ENCODE assay signal across 8 cellular contexts in genomic region chr17:27430882-27431491, GRCh38. TPM values are rescaled to one million over a fixed set of nuclear protein-coding genes. Genes with fewer than 3 reads are reported as not detected.
DNase-seq lines count a peak whose midpoint lies in the region; ATAC-seq, FAIRE-seq and TF ChIP-seq lines count a peak whose summit lies in the region.

No MANE protein-coding gene starts in this region.

- CTCF ChIA-PET in HEK293T (lab: Yijun Ruan, JAX): interaction anchor here (1.3 kb wide), 1 partner anchor 9 kb away, joined by 5 read pairs; no protein-coding TSS in a partner anchor

- H3K27ac ChIP-seq in adrenal gland: no peak overlapping the region
- H3K27ac ChIP-seq in Karpas-422 (ENCODE audit: low read length): no peak overlapping the region

- no peaks in the 10 kb centered on the region for H4K20me1 ChIP-seq in Karpas-422 (ENCODE audit: insufficient read depth, low read depth, low read length)

- no peak for ATAC-seq in activated naive CD4-positive, alpha-beta T cell treated with anti-CD3 and anti-CD28 coated beads, Interleukin-2, amount 50 U/mL, for 72 hours

- POLR2A ChIA-PET in HEK293T (lab: Yijun Ruan, JAX): no interaction called here

- TF ChIP-seq CTCF in AG10803 (conservative IDR thresholded peaks at IDR 0.05; ENCODE audit: low read length): peak; percentile 66
- peak; percentile 32 to 76 (median 58) for TF ChIP-seq CTCF in adrenal gland (IDR thresholded peaks at IDR 0.05)

- no peak overlapping the region for H2AFZ ChIP-seq in Karpas-422 (ENCODE audit: low read length)

- no peaks in the 10 kb centered on the region for H3K9me3 ChIP-seq in adrenal gland (replicated peaks in 1 of 3)
- no peaks in the 10 kb centered on the region for H3K9me3 ChIP-seq in Karpas-422 (ENCODE audit: low read length)

- H3K36me3 ChIP-seq in adrenal gland (replicated peaks in 1 of 2) (no peaks in the 10 kb centered on the region), Karpas-422 (ENCODE audit: insufficient read depth, low read length) (no peaks in the 10 kb centered on the region)

- no peak overlapping the region for H3K27ac Mint-ChIP-seq in activated naive CD4-positive, alpha-beta T cell treated with anti-CD3 and anti-CD28 coated beads, Interleukin-2, amount 50 U/mL, for 72 hours

- intact Hi-C loops in adrenal gland (cut with DNase I): loop anchor here in 1 of 2 donors (10.0 kb wide), 1 partner anchor 76 kb away; no protein-coding TSS in a partner anchor

- peak; percentile 77 for FAIRE-seq in urothelium cell line (lab: Jason Lieb, UNC)

- no peaks in the 10 kb centered on the region for H3K36me3 Mint-ChIP-seq in activated naive CD4-positive, alpha-beta T cell treated with anti-CD3 and anti-CD28 coated beads, Interleukin-2, amount 50 U/mL, for 72 hours

- no peaks in the 10 kb centered on the region for H3K79me2 ChIP-seq in Karpas-422 (ENCODE audit: low read length)

- no peaks in the 10 kb centered on the region for H3K9me2 ChIP-seq in Karpas-422 (replicated peaks; ENCODE audit: insufficient read depth, low read length)

- H3K9me3 Mint-ChIP-seq in activated naive CD4-positive, alpha-beta T cell treated with anti-CD3 and anti-CD28 coated beads, Interleukin-2, amount 50 U/mL, for 72 hours: no peaks in the 10 kb centered on the region

- H3K9ac ChIP-seq in Karpas-422 (ENCODE audit: low read length): no peak overlapping the region

- no peaks in the 10 kb centered on the region for H3K4me1 ChIP-seq in adrenal gland (replicated peaks in 1 of 2)
- H3K4me1 ChIP-seq in Karpas-422 (ENCODE audit: low read length): no peaks in the 10 kb centered on the region

- DNase-seq in AG10803 (ENCODE audit: low read depth) (peak; percentile 40), HEK293T (ENCODE audit: extremely low spot score) (peak; percentile 14), adrenal gland (peak; percentile 46 to 75 (median 57)), iPS DF 19.7 (ENCODE audit: low read depth, low spot score) (peak; percentile 9), urothelium cell line (ENCODE audit: low spot score) (peak; percentile 33), Karpas-422 (no peak), NCI-H2029 (lab: John Stamatoyannopoulos, UW) (no peak)
- no peak for DNase-seq in activated naive CD4-positive, alpha-beta T cell treated with anti-CD3 and anti-CD28 coated beads, Interleukin-2, amount 50 U/mL, for 72 hours (ENCODE audit: low spot score in 2 of 2)

- H3K4me3 ChIP-seq in AG10803 (ENCODE audit: low read length) (no peak overlapping the region), adrenal gland (no peak overlapping the region), Karpas-422 (ENCODE audit: low read length) (no peak overlapping the region)

- no peak overlapping the region for H3K4me2 ChIP-seq in Karpas-422 (ENCODE audit: low read depth, low read length, poor library complexity, severe bottlenecking)

- WGBS in adrenal gland, 4 donors: 56 to 74% (median 70%) methylated on average over 7 to 10 of the region's 10 CpGs

- H3K27me3 ChIP-seq in adrenal gland: no peaks in the 10 kb centered on the region
- H3K27me3 ChIP-seq in Karpas-422 (ENCODE audit: low read length): no peaks in the 10 kb centered on the region

- no peak for TF ChIP-seq POLR2A in adrenal gland (IDR thresholded peaks at IDR 0.05)

TF ChIP-seq in HEK293T, 16 proteins besides CTCF, POLR2A, EP300 and RAD21:
- TF ChIP-seq SUZ12 (IDR thresholded peaks at IDR 0.05): no peak
- no peak for TF ChIP-seq TARDBP (IDR thresholded peaks at IDR 0.05)
- no peak for TF ChIP-seq ELF4 (IDR thresholded peaks at IDR 0.05)
- TF ChIP-seq HDGF (IDR thresholded peaks at IDR 0.05; ENCODE audit: borderline replicate concordance): no peak
- no peak for TF ChIP-seq FOXA1 (IDR thresholded peaks at IDR 0.05)
- no peak for TF ChIP-seq L3MBTL2 (conservative IDR thresholded peaks at IDR 0.05)
- TF ChIP-seq FOXK2 (IDR thresholded peaks at IDR 0.05): no peak
- no peak for TF ChIP-seq ZNF384 (IDR thresholded peaks at IDR 0.05)
- TF ChIP-seq BHLHE40 (IDR thresholded peaks at IDR 0.05; ENCODE audit: borderline replicate concordance): no peak
- TF ChIP-seq LEF1 (IDR thresholded peaks at IDR 0.05; ENCODE audit: borderline replicate concordance): no peak
- no peak for TF ChIP-seq CTBP1 (IDR thresholded peaks at IDR 0.05; ENCODE audit: borderline replicate concordance)
- TF ChIP-seq ARNT (IDR thresholded peaks at IDR 0.05): no peak
- no peak for TF ChIP-seq FOXM1 (IDR thresholded peaks at IDR 0.05; ENCODE audit: borderline replicate concordance)
- TF ChIP-seq SP1 (IDR thresholded peaks at IDR 0.05): no peak
- no peak for TF ChIP-seq NFRKB (IDR thresholded peaks at IDR 0.05)
- TF ChIP-seq PKNOX1 (IDR thresholded peaks at IDR 0.05): no peak

RNA-seq across cellular contexts. Expression of gene KSR1, which starts 25.3 kb away (rescaled TPM):
- total RNA-seq in adrenal gland: 10 to 100 TPM; 16.0 to 50.4 (median 38.5) TPM
- polyA plus RNA-seq in adrenal gland: 10 to 100 TPM; 38.0 to 45.0 (median 39.1) TPM
- 0.32 and 0.52 TPM in 2 replicates for total RNA-seq in Karpas-422 (2014; rRNA removed; shearing (Covaris generic); ENCODE audit: low replicate concordance)
- 100 to 1,000 TPM; 132 to 194 TPM for total RNA-seq in activated naive CD4-positive, alpha-beta T cell treated with anti-CD3 and anti-CD28 coated beads, Interleukin-2, amount 50 U/mL, for 72 hours

Comparison
In these comparisons a context has a peak if more than half of its experiments do, and no peak if none do; other contexts are left out.
1. DNase-seq: peak in AG10803 (single experiment), HEK293T (single experiment), adrenal gland (7 of 7), iPS DF 19.7 (single experiment) and urothelium cell line (single experiment); none in Karpas-422 (single experiment), NCI-H2029 (single experiment) and activated naive CD4-positive, alpha-beta T cell treated with anti-CD3 and anti-CD28 coated beads, Interleukin-2, amount 50 U/mL, for 72 hours (0 of 2).
2. RNA of gene KSR1, which starts 25.3 kb away (total RNA-seq): 132 to 194 TPM in activated naive CD4-positive, alpha-beta T cell treated with anti-CD3 and anti-CD28 coated beads, Interleukin-2, amount 50 U/mL, for 72 hours and 16.0 to 50.4 TPM in adrenal gland; 0.32 to 0.52 TPM in Karpas-422; every median in the first group is over 10 times any median in the second.